In genomic region chr9:114653556-114654159, GRCh38 we compare ENCODE assay signal across 8 cellular contexts. TPM values are rescaled to one million over a fixed set of nuclear protein-coding genes. Genes with fewer than 3 reads are reported as not detected.
DNase-seq lines count a peak whose midpoint lies in the region; FAIRE-seq and TF ChIP-seq lines count a peak whose summit lies in the region.

No MANE protein-coding gene starts in this region.

- 42% methylated on average over 6 of the region's 6 CpGs for WGBS in suprapubic skin

- H3K27ac ChIP-seq in suprapubic skin, result no peak overlapping the region

- peak; percentile 98 for TF ChIP-seq RAD21 in Ishikawa (IDR thresholded peaks at IDR 0.05; ENCODE audit: low read depth)

- H3K4me1 ChIP-seq in BE2C, result no peaks in the 10 kb centered on the region
- H3K4me1 ChIP-seq in suprapubic skin, result peaks cover 3% of the 10 kb centered on the region

- DNase-seq in BE2C, result peak; percentile 78
- DNase-seq in GM19239 (ENCODE audit: insufficient read length, low spot score), result peak; percentile 51
- peak; percentile 83 for DNase-seq in RKO (ENCODE audit: low spot score)
- DNase-seq in activated T-helper 1 cell treated with anti-CD3 and anti-CD28 coated beads, Interleukin-2, amount 50 U/mL, for 16 hours (ENCODE audit: low read depth in 1 of 2, low spot score in 1 of 2), result peak; percentile 48 to 71
- DNase-seq in fibroblast of villous mesenchyme (ENCODE audit: low read depth), result peak; percentile 79
- peak; percentile 11 for DNase-seq in occipital lobe (lab: John Stamatoyannopoulos, UW)
- DNase-seq in suprapubic skin (ENCODE audit: low spot score in 2 of 2), result peak in 1 of 2 donors; percentile 81

- TF ChIP-seq CTCF in BE2C (IDR thresholded peaks at IDR 0.05; ENCODE audit: low read depth, low read length) (peak; percentile 98), fibroblast of villous mesenchyme (IDR thresholded peaks at IDR 0.05; ENCODE audit: insufficient read depth, low read depth, low read length) (peak; percentile 99), suprapubic skin (IDR thresholded peaks at IDR 0.05) (peak; percentile 69 to 90)

- TF ChIP-seq EP300 in Ishikawa (IDR thresholded peaks at IDR 0.05; ENCODE audit: borderline replicate concordance) (no peak), suprapubic skin (IDR thresholded peaks at IDR 0.05) (no peak)

- H3K9me3 ChIP-seq in BE2C (no peaks in the 10 kb centered on the region), suprapubic skin (no peaks in the 10 kb centered on the region)

- H3K27me3 ChIP-seq in BE2C (no peaks in the 10 kb centered on the region), suprapubic skin (no peaks in the 10 kb centered on the region)

- TF ChIP-seq POLR2A in suprapubic skin (IDR thresholded peaks at IDR 0.05), result no peak

- no peaks in the 10 kb centered on the region for H3K36me3 ChIP-seq in BE2C
- H3K36me3 ChIP-seq in suprapubic skin, result no peaks in the 10 kb centered on the region

- H3K4me3 ChIP-seq in BE2C (ENCODE audit: low read depth, low read length) (no peak overlapping the region), fibroblast of villous mesenchyme (ENCODE audit: low read depth, low read length) (no peak overlapping the region), suprapubic skin (no peak overlapping the region)

- peak; percentile 88 for FAIRE-seq in GM19239 (lab: Jason Lieb, UNC)

TF ChIP-seq in Ishikawa, 13 proteins besides CTCF, POLR2A, EP300 and RAD21:
- TF ChIP-seq ZBTB7A (IDR thresholded peaks at IDR 0.05; ENCODE audit: low read depth), result no peak
- TF ChIP-seq TAF1 (IDR thresholded peaks at IDR 0.05; ENCODE audit: low read depth), result 0 out of 2 replicates have a peak, but pooled peaks have one; percentile 17
- no peak for TF ChIP-seq EGR1 (IDR thresholded peaks at IDR 0.05)
- TF ChIP-seq, protein P1, sequence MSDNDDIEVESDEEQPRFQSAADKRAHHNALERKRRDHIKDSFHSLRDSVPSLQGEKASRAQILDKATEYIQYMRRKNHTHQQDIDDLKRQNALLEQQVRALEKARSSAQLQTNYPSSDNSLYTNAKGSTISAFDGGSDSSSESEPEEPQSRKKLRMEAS (IDR thresholded peaks at IDR 0.05), result 0 out of 2 replicates have a peak, but pooled peaks have one; percentile 14

RNA-seq across cellular contexts. Expression of gene TEX53, which starts 3.9 kb away (rescaled TPM):
- not detected for polyA plus RNA-seq in BE2C (2012; ENCODE audit: insufficient read depth, insufficient read length, low read depth)
- total RNA-seq in fibroblast of villous mesenchyme (not detected in 2 replicates), occipital lobe (not detected), suprapubic skin (not detected)

RNA-seq across cellular contexts. Expression of gene TEX48, which starts 28.3 kb away (rescaled TPM):
- not detected for polyA plus RNA-seq in BE2C (2012; ENCODE audit: insufficient read depth, insufficient read length, low read depth)
- not detected in 2 replicates for total RNA-seq in fibroblast of villous mesenchyme
- not detected for total RNA-seq in occipital lobe
- total RNA-seq in suprapubic skin, result not detected

RNA-seq across cellular contexts. Expression of gene TMEM268, which starts 42.6 kb away (rescaled TPM):
- 8.4 TPM for polyA plus RNA-seq in BE2C (2012; ENCODE audit: insufficient read depth, insufficient read length, low read depth)
- total RNA-seq in fibroblast of villous mesenchyme (7.3 and 11.0 TPM in 2 replicates), occipital lobe (24.3 TPM), suprapubic skin (10 to 100 TPM in 2 of 4 donors, 1 to 10 TPM in 2; 3.2 to 12.3 (median 7.9) TPM)
